22 cellular contexts compared by ENCODE assay signal in genomic region chr13:108963276-108963810, GRCh38.
"Had no signal": no experiment of that assay in that cellular context is flagged by ENCODE, and none has a peak within 500 bp of the region (broad histone marks: within the 10 kb centered on the region; RNA-seq: fewer than 3 reads in every experiment).

No MANE protein-coding gene starts in this region.

- H3K9me3 ChIP-seq: neutrophil, ovary, prostate gland, spleen, upper lobe of right lung had no signal

- FAIRE-seq: frontal cortex had no signal

- H3K27me3 ChIP-seq: brain microvascular endothelial cell, neutrophil, ovary, spleen, upper lobe of right lung had no signal

- H3K4me3 ChIP-seq: ovary, prostate gland, spleen, upper lobe of right lung had no signal

- H3K36me3 ChIP-seq: brain microvascular endothelial cell, neutrophil, ovary, prostate gland, spleen, upper lobe of right lung had no signal

- H3K4me1 ChIP-seq: prostate gland, upper lobe of right lung had no signal

- DNase-seq: activated CD4-positive, alpha-beta memory T cell treated with anti-CD3 and anti-CD28 coated beads for 36 hours; activated CD4-positive, alpha-beta T cell treated with anti-CD3 and anti-CD28 coated beads for 48 hours; activated gamma-delta T cell; activated naive CD4-positive, alpha-beta T cell treated with anti-CD3 and anti-CD28 coated beads, Interleukin-2, amount 50 U/mL, for 16 hours; activated naive CD8-positive, alpha-beta T cell treated with anti-CD3 and anti-CD28 coated beads, Interleukin-2, amount 50 U/mL, for 24 hours; anterior cingulate cortex; brain microvascular endothelial cell; caudate nucleus; effector memory CD4-positive, alpha-beta T cell; glutamatergic neuron; hippocampal formation; left ventricle myocardium superior; ovary; spleen; stimulated activated CD4-positive, alpha-beta T cell treated with anti-CD3 and anti-CD28 coated beads, Interleukin-4, amount 100 ng/mL, for 1 hour; stimulated activated naive CD4-positive, alpha-beta T cell treated with Interleukin-2 at 50 U/mL for 16 hours; T-helper 9 cell; upper lobe of right lung had no signal

- ATAC-seq: activated naive CD8-positive, alpha-beta T cell treated with anti-CD3 and anti-CD28 coated beads, Interleukin-2, amount 50 U/mL, for 24 hours; esophagus mucosa; left ventricle myocardium superior; upper lobe of right lung had no signal

- H3K27ac ChIP-seq: brain microvascular endothelial cell, neutrophil, ovary, prostate gland, spleen, upper lobe of right lung had no signal
